In the genomic region with DNA sequence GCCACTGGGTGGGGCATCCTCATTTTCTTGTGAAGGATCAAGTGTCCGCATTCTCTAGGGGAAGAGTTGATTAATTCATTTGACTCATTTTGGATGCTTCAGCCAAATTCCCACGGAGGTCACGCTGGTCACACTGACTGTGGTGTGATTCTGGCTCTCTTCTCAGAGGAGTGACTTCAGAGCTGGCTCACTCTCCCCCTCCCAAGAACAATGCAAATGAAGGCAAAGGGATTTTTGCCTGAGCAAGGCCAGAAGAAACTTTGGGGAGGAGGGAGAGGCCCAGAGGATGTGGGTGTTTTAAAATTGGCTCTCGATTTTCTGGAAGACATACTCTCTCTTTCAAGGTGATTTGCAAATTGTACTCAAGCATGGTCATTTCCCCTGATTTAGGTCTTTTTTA, we compare ENCODE assay signal across 12 cellular contexts. TPM values are rescaled to one million over a fixed set of nuclear protein-coding genes. Genes with fewer than 3 reads are reported as not detected.
DNase-seq lines count a peak whose midpoint lies in the region; ATAC-seq and TF ChIP-seq lines count a peak whose summit lies in the region.
"Had no signal": no experiment of that assay in that cellular context is flagged by ENCODE, and none has a peak within 500 bp of the region (broad histone marks: within the 10 kb centered on the region; RNA-seq: fewer than 3 reads in every experiment).

No MANE protein-coding gene starts in this region.

- TF ChIP-seq POLR2A in IMR-90 (IDR thresholded peaks at IDR 0.05; ENCODE audit: low read depth, low read length) = no peak

- no CpG with 5 or more reads among the region's 4 CpGs for WGBS in IMR-90 (ENCODE audit: extremely low coverage in 2 of 2, insufficient read length in 1 of 2), 2 experiments

- H3K4me3 Mint-ChIP-seq in stimulated activated effector memory CD8-positive, alpha-beta T cell treated with anti-CD3 and anti-CD28 coated beads, Interleukin-12 subunit alpha, Interleukin-12 subunit beta, amount 100 ng/mL, for 72 hours = no peak overlapping the region
- H3K4me3 Mint-ChIP-seq: activated naive CD4-positive, alpha-beta T cell treated with anti-CD3 and anti-CD28 coated beads, Interleukin-2, amount 50 U/mL, for 24 hours; neural crest cell had no signal

- H3K14ac ChIP-seq in IMR-90 (replicated peaks; ENCODE audit: low read depth, low read length) = no peak overlapping the region

- no peak overlapping the region for H2BK120ac ChIP-seq in IMR-90 (ENCODE audit: low read depth, low read length)

- no peaks in the 10 kb centered on the region for H4K20me1 ChIP-seq in IMR-90 (ENCODE audit: insufficient read depth, low read length)
- H4K20me1 ChIP-seq: BLaER1 had no signal

- H2BK5ac ChIP-seq in IMR-90 (ENCODE audit: low read depth, low read length, poor library complexity, severe bottlenecking) = no peak overlapping the region

- H2BK15ac ChIP-seq in IMR-90 (ENCODE audit: low read depth, low read length) = no peak overlapping the region

- intact Hi-C loops in A673 (cut with micrococcal nuclease; ENCODE audit: unreplicated experiment) = no loop called here
- intact Hi-C loops in IMR-90 (cut with micrococcal nuclease) = no loop called here

- H3K4me1 Mint-ChIP-seq in stimulated activated effector memory CD8-positive, alpha-beta T cell treated with anti-CD3 and anti-CD28 coated beads, Interleukin-12 subunit alpha, Interleukin-12 subunit beta, amount 100 ng/mL, for 72 hours = no peaks in the 10 kb centered on the region
- H3K4me1 Mint-ChIP-seq: activated naive CD4-positive, alpha-beta T cell treated with anti-CD3 and anti-CD28 coated beads, Interleukin-2, amount 50 U/mL, for 24 hours had no signal

- H2AK9ac ChIP-seq in IMR-90 (replicated peaks; ENCODE audit: low read depth, low read length, poor library complexity) = no peak overlapping the region

- H4K5ac ChIP-seq in IMR-90 (ENCODE audit: low read depth, low read length) = no peak overlapping the region

- H2AFZ ChIP-seq in IMR-90 (replicated peaks; ENCODE audit: low read length, poor library complexity) = no peak overlapping the region

- no peak overlapping the region for H3K27ac Mint-ChIP-seq in stimulated activated effector memory CD8-positive, alpha-beta T cell treated with anti-CD3 and anti-CD28 coated beads, Interleukin-12 subunit alpha, Interleukin-12 subunit beta, amount 100 ng/mL, for 72 hours
- H3K27ac Mint-ChIP-seq: activated naive CD4-positive, alpha-beta T cell treated with anti-CD3 and anti-CD28 coated beads, Interleukin-2, amount 50 U/mL, for 24 hours had no signal

- H3K4me3 ChIP-seq in A673 (ENCODE audit: low read depth, low read length, poor library complexity, severe bottlenecking) = no peak overlapping the region
- no peak overlapping the region for H3K4me3 ChIP-seq in IMR-90 (ENCODE audit: insufficient read depth, low read depth, low read length)
- H3K4me3 ChIP-seq: BLaER1 had no signal

- no peak overlapping the region for H4K91ac ChIP-seq in IMR-90 (ENCODE audit: insufficient read depth, low read depth, low read length)

- no peak overlapping the region for H3K4ac ChIP-seq in IMR-90 (ENCODE audit: low read depth, low read length)

- TF ChIP-seq CTCF in A673 (conservative IDR thresholded peaks at IDR 0.05; ENCODE audit: low read depth, low read length) = no peak
- no peak for TF ChIP-seq CTCF in IMR-90 (conservative IDR thresholded peaks at IDR 0.05; ENCODE audit: low read depth, low read length)

- H3K4me1 ChIP-seq in A673 (ENCODE audit: insufficient read depth, low read length, poor library complexity, severe bottlenecking) (peaks cover 23% of the 10 kb centered on the region), IMR-90 (ENCODE audit: control insufficient read depth, insufficient read depth, low read length) (no peaks in the 10 kb centered on the region)

- no peak overlapping the region for H2AK5ac ChIP-seq in IMR-90 (ENCODE audit: low read depth, low read length)

- H3K18ac ChIP-seq in IMR-90 (ENCODE audit: low read depth, low read length) = no peak overlapping the region

- H3K9me3 ChIP-seq in A673 (ENCODE audit: low read depth, low read length, poor library complexity, severe bottlenecking) (no peaks in the 10 kb centered on the region), IMR-90 (ENCODE audit: control insufficient read depth, insufficient read depth, low read length) (no peaks in the 10 kb centered on the region)
- H3K9me3 ChIP-seq: BLaER1 had no signal

- dilution Hi-C loops in IMR-90 (cut with HindIII; ENCODE audit: low sequenced_read_pairs, unreplicated experiment) = no loop called here

- no peaks in the 10 kb centered on the region for H3K36me3 Mint-ChIP-seq in stimulated activated effector memory CD8-positive, alpha-beta T cell treated with anti-CD3 and anti-CD28 coated beads, Interleukin-12 subunit alpha, Interleukin-12 subunit beta, amount 100 ng/mL, for 72 hours
- H3K36me3 Mint-ChIP-seq: activated naive CD4-positive, alpha-beta T cell treated with anti-CD3 and anti-CD28 coated beads, Interleukin-2, amount 50 U/mL, for 24 hours had no signal

- peak; percentile 60 for ATAC-seq in GM19395 (IDR thresholded peaks at IDR 0.05; ENCODE audit: unreplicated experiment)
- ATAC-seq in IMR-90 (ENCODE audit: low read depth) = peak; percentile 21; the same call in 1 of the 2 replicates
- no peak for ATAC-seq in stimulated activated effector memory CD8-positive, alpha-beta T cell treated with anti-CD3 and anti-CD28 coated beads, Interleukin-12 subunit alpha, Interleukin-12 subunit beta, amount 100 ng/mL, for 72 hours
- no peak for ATAC-seq in GM21737 (IDR thresholded peaks at IDR 0.05; ENCODE audit: unreplicated experiment)

- no peak for TF ChIP-seq RAD21 in IMR-90 (IDR thresholded peaks at IDR 0.05; ENCODE audit: low read length)

- H3K27ac ChIP-seq in A673 (ENCODE audit: low read depth, low read length, poor library complexity, severe bottlenecking) = no peak overlapping the region
- no peak overlapping the region for H3K27ac ChIP-seq in IMR-90 (ENCODE audit: insufficient read depth, low read length)
- H3K27ac ChIP-seq: BLaER1 had no signal

- POLR2A ChIA-PET in A673 (lab: Charles Lee; ENCODE audit: low non-redundant PET) (no interaction called here), IMR-90 (lab: Charles Lee; ENCODE audit: unreplicated experiment) (no interaction called here)

- in situ Hi-C loops in IMR-90 (cut with MboI; ENCODE audit: low sequenced_read_pairs) = no loop called here

- H3K79me1 ChIP-seq in IMR-90 (ENCODE audit: low read depth in 1 of 2, low read length in 2 of 2) = no peaks in the 10 kb centered on the region

- no peak overlapping the region for H3K23ac ChIP-seq in IMR-90 (ENCODE audit: low read depth, low read length)

- H3K4me2 ChIP-seq in IMR-90 (ENCODE audit: low read depth, low read length) = no peak overlapping the region
- H3K4me2 ChIP-seq: BLaER1 had no signal

- H3K9me3 Mint-ChIP-seq in stimulated activated effector memory CD8-positive, alpha-beta T cell treated with anti-CD3 and anti-CD28 coated beads, Interleukin-12 subunit alpha, Interleukin-12 subunit beta, amount 100 ng/mL, for 72 hours = no peaks in the 10 kb centered on the region
- H3K9me3 Mint-ChIP-seq: activated naive CD4-positive, alpha-beta T cell treated with anti-CD3 and anti-CD28 coated beads, Interleukin-2, amount 50 U/mL, for 24 hours; neural crest cell had no signal

- CTCF ChIA-PET in A673 (lab: Charles Lee) (no interaction called here), IMR-90 (lab: Yijun Ruan, JAX) (no interaction called here)

- no peak overlapping the region for H3K56ac ChIP-seq in IMR-90 (ENCODE audit: extremely low read depth, insufficient read depth, low read length)

- H4K8ac ChIP-seq in IMR-90 (ENCODE audit: low read depth in 2 of 2, low read length in 2 of 2) = no peak overlapping the region

- H3K36me3 ChIP-seq in A673 (ENCODE audit: insufficient read depth, low read length, poor library complexity, severe bottlenecking) = no peaks in the 10 kb centered on the region
- no peaks in the 10 kb centered on the region for H3K36me3 ChIP-seq in IMR-90 (ENCODE audit: control insufficient read depth, insufficient read depth, low read length)
- H3K36me3 ChIP-seq: BLaER1 had no signal

- no TSS peak for BruUV-seq in A673 (replicated peaks; lab: Mats Ljungman, UMichigan)
- BruUV-seq in IMR-90 (replicated peaks; lab: Mats Ljungman, UMichigan) = no TSS peak

- no peak overlapping the region for H3K9ac ChIP-seq in IMR-90 (ENCODE audit: low read depth, low read length)
- H3K9ac ChIP-seq: BLaER1 had no signal

- H2BK20ac ChIP-seq in IMR-90 (ENCODE audit: low read depth, low read length) = no peak overlapping the region

- DNase-seq in A673 (ENCODE audit: low spot score) = peak; percentile 54
- peak; percentile 58 for DNase-seq in IMR-90
- peak; percentile 53 for DNase-seq in fibroblast of the conjunctiva (ENCODE audit: low read depth)
- no peak for DNase-seq in stimulated activated effector memory CD8-positive, alpha-beta T cell treated with anti-CD3 and anti-CD28 coated beads, Interleukin-12 subunit alpha, Interleukin-12 subunit beta, amount 100 ng/mL, for 72 hours (ENCODE audit: low spot score in 2 of 2)
- DNase-seq in DMS114 treated with DMSO at 0.1 percent for 48 hours (lab: John Stamatoyannopoulos, UW; ENCODE audit: unreplicated experiment) = no peak
- no peak for DNase-seq in SK-N-DZ (ENCODE audit: low spot score)
- DNase-seq: NCI-H1436 had no signal

- H3K27me3 ChIP-seq in A673 (replicated peaks; ENCODE audit: insufficient read depth, low read depth, low read length, poor library complexity) (no peaks in the 10 kb centered on the region), IMR-90 (ENCODE audit: control insufficient read depth, insufficient read depth, low read length) (no peaks in the 10 kb centered on the region; the same call in 1 of the 2 replicates)
- H3K27me3 ChIP-seq: BLaER1 had no signal

- no peaks in the 10 kb centered on the region for H3K9me1 ChIP-seq in IMR-90 (ENCODE audit: insufficient read depth, low read length)

TF ChIP-seq in IMR-90, 13 proteins besides CTCF, POLR2A, EP300 and RAD21:
- no peak for TF ChIP-seq RFX5 (IDR thresholded peaks at IDR 0.05; ENCODE audit: low read depth, low read length)
- TF ChIP-seq MXI1 (IDR thresholded peaks at IDR 0.05; ENCODE audit: borderline replicate concordance, low read depth, low read length) = no peak
TF ChIP-seq in IMR-90: peak in this region for 0.

RNA-seq across cellular contexts. Expression of a gene that starts 51.1 kb away (rescaled TPM):
- total RNA-seq in A673 (2021) (39.0 and 46.7 TPM in 2 replicates), IMR-90 (2012; rRNA removed) (not detected in 2 replicates)
- 0.04 TPM in 1 of 2 replicates, not detected in the other for polyA plus RNA-seq in IMR-90 (2012; rRNA removed)
- polyA plus RNA-seq in IMR-90 (2012; cell fraction: cytosol; rRNA removed) = not detected in 2 replicates
- 0.05 TPM in 1 of 2 replicates, not detected in the other for polyA plus RNA-seq in IMR-90 (2012; cell fraction: nucleus; rRNA removed; ENCODE audit: low replicate concordance)
- polyA plus RNA-seq in SK-N-DZ (2014; cell fraction: cytosol; rRNA removed) = not detected in 2 replicates
- not detected in 2 replicates for polyA plus RNA-seq in SK-N-DZ (2014; cell fraction: nucleus; rRNA removed)

Comparison
In these comparisons a context has a peak if more than half of its experiments do, and no peak if none do; other contexts are left out.
1. DNase-seq: peak in A673 (single experiment), IMR-90 (single experiment) and fibroblast of the conjunctiva (single experiment); none in stimulated activated effector memory CD8-positive, alpha-beta T cell treated with anti-CD3 and anti-CD28 coated beads, Interleukin-12 subunit alpha, Interleukin-12 subunit beta, amount 100 ng/mL, for 72 hours (0 of 2), DMS114 treated with DMSO at 0.1 percent for 48 hours (single experiment) and SK-N-DZ (single experiment).
2. ATAC-seq: peak in GM19395 (single experiment) and IMR-90 (single experiment); none in stimulated activated effector memory CD8-positive, alpha-beta T cell treated with anti-CD3 and anti-CD28 coated beads, Interleukin-12 subunit alpha, Interleukin-12 subunit beta, amount 100 ng/mL, for 72 hours (single experiment) and GM21737 (single experiment).
3. RNA of a gene that starts 51.1 kb away (total RNA-seq): 39.0 to 46.7 TPM in A673; not detected in IMR-90; every median in the first group is over 10 times any median in the second.